15 cellular contexts compared by ENCODE assay signal in genomic region chr4:147589586-147589985, GRCh38. TPM values are rescaled to one million over a fixed set of nuclear protein-coding genes. Genes with fewer than 3 reads are reported as not detected.
A peak's percentile ranks its signal among the peaks of the same experiment; 100 is the strongest.
DNase-seq lines count a peak whose midpoint lies in the region; ATAC-seq and TF ChIP-seq lines count a peak whose summit lies in the region.
"Had no signal": no experiment of that assay in that cellular context is flagged by ENCODE, and none has a peak within 500 bp of the region (broad histone marks: within the 10 kb centered on the region; RNA-seq: fewer than 3 reads in every experiment).

No MANE protein-coding gene starts in this region.

- H3K27ac ChIP-seq in right cardiac atrium (ENCODE audit: low read length) (no peak overlapping the region), esophagus muscularis mucosa (replicated peaks in 1 of 4) (no peak overlapping the region), ovary (peak overlapping the region in 1 of 2 donors; percentile 13), WERI-Rb-1 (no peak overlapping the region), esophagus squamous epithelium (no peak overlapping the region)

- no peak for TF ChIP-seq POLR2A in esophagus muscularis mucosa (IDR thresholded peaks at IDR 0.05; ENCODE audit: low read depth)
- TF ChIP-seq POLR2A in ovary (IDR thresholded peaks at IDR 0.05), result no peak
- TF ChIP-seq POLR2A in esophagus squamous epithelium (IDR thresholded peaks at IDR 0.05), result no peak

- TF ChIP-seq CTCF in esophagus muscularis mucosa (IDR thresholded peaks at IDR 0.05) (no peak), ovary (IDR thresholded peaks at IDR 0.05) (no peak), WERI-Rb-1 (IDR thresholded peaks at IDR 0.05; ENCODE audit: low read depth, low read length) (no peak), esophagus squamous epithelium (IDR thresholded peaks at IDR 0.05) (no peak)

- TF ChIP-seq EP300 in esophagus muscularis mucosa (IDR thresholded peaks at IDR 0.05) (no peak), ovary (IDR thresholded peaks at IDR 0.05) (no peak)

- H3K27ac Mint-ChIP-seq in activated CD4-positive, alpha-beta T cell treated with anti-CD3 and anti-CD28 coated beads, Interleukin-2, amount 10 ng/mL, durations not matched to agents 24 days and 14 days, result no peak overlapping the region
- H3K27ac Mint-ChIP-seq: activated CD8-positive, alpha-beta T cell treated with anti-CD3 and anti-CD28 coated beads for 36 hours; activated naive CD8-positive, alpha-beta T cell treated with anti-CD3 and anti-CD28 coated beads, Interleukin-2, amount 10 ng/mL, durations not matched to agents 7 days and 5 days; CD8-positive, alpha-beta T cell; effector memory CD8-positive, alpha-beta T cell had no signal

- H3K36me3 ChIP-seq in esophagus muscularis mucosa, result no peaks in the 10 kb centered on the region
- no peaks in the 10 kb centered on the region for H3K36me3 ChIP-seq in ovary
- no peaks in the 10 kb centered on the region for H3K36me3 ChIP-seq in WERI-Rb-1
- no peaks in the 10 kb centered on the region for H3K36me3 ChIP-seq in esophagus squamous epithelium
- H3K36me3 ChIP-seq: upper lobe of left lung had no signal

- no peaks in the 10 kb centered on the region for H3K4me1 ChIP-seq in right cardiac atrium (ENCODE audit: control insufficient read depth, insufficient read depth, low read length)
- H3K4me1 ChIP-seq in esophagus muscularis mucosa, result no peaks in the 10 kb centered on the region
- peaks cover 3% of the 10 kb centered on the region for H3K4me1 ChIP-seq in ovary (ENCODE audit: insufficient read depth)
- H3K4me1 ChIP-seq in esophagus squamous epithelium, result peaks cover 0 to 4% (median 0%) of the 10 kb centered on the region in 3 donors
- H3K4me1 ChIP-seq: upper lobe of left lung had no signal

- H3K4me1 Mint-ChIP-seq in activated CD4-positive, alpha-beta T cell treated with anti-CD3 and anti-CD28 coated beads, Interleukin-2, amount 10 ng/mL, durations not matched to agents 24 days and 14 days, result no peaks in the 10 kb centered on the region

- no peak overlapping the region for H3K4me3 ChIP-seq in right cardiac atrium (ENCODE audit: low read length)
- H3K4me3 ChIP-seq in esophagus muscularis mucosa, result no peak overlapping the region
- H3K4me3 ChIP-seq in ovary, result no peak overlapping the region
- H3K4me3 ChIP-seq in WERI-Rb-1 (ENCODE audit: low read depth, low read length), result no peak overlapping the region
- no peak overlapping the region for H3K4me3 ChIP-seq in esophagus squamous epithelium
- H3K4me3 ChIP-seq: lung had no signal

- intact Hi-C loops in right cardiac atrium (cut with DNase I) (loop anchor here in 1 of 4 donors (5.0 kb wide), 1 partner anchor 432 kb away; no protein-coding TSS in a partner anchor), left ventricle myocardium superior (cut with micrococcal nuclease) (loop anchor here (2.0 kb wide), 1 partner anchor 429 kb away; no protein-coding TSS in a partner anchor), esophagus muscularis mucosa (cut with DNase I) (loop anchor here (10.0 kb wide), 1 partner anchor 425 kb away; no protein-coding TSS in a partner anchor), ovary (cut with DNase I) (no loop called here), esophagus squamous epithelium (cut with DNase I) (no loop called here)
- intact Hi-C loops in activated CD4-positive, alpha-beta T cell treated with anti-CD3 and anti-CD28 coated beads, Interleukin-2, amount 10 ng/mL, durations not matched to agents 24 days and 14 days (cut with micrococcal nuclease), result no loop called here

- WGBS in right cardiac atrium, result 51% methylated on average over 1 of the region's 1 CpG
- WGBS in esophagus muscularis mucosa, result 65% methylated on average over 1 of the region's 1 CpG
- WGBS in ovary, 3 donors, result 12 to 37% (median 14%) methylated on average over 1 of the region's 1 CpG
- 50 to 77% methylated on average over 1 of the region's 1 CpG for WGBS in esophagus squamous epithelium, 2 donors

- DNase-seq in right cardiac atrium (no peak), left ventricle myocardium superior (no peak), esophagus muscularis mucosa (ENCODE audit: extremely low spot score) (peak; percentile 60), ovary (peak in 4 of 5 donors; percentile 10 to 42 (median 23)), WERI-Rb-1 (no peak), esophagus squamous epithelium (lab: John Stamatoyannopoulos, UW) (no peak)
- DNase-seq in stimulated activated naive CD4-positive, alpha-beta T cell (lab: John Stamatoyannopoulos, UW), result no peak
- DNase-seq in activated CD4-positive, alpha-beta T cell treated with anti-CD3 and anti-CD28 coated beads, Interleukin-2, amount 10 ng/mL, durations not matched to agents 24 days and 14 days, result no peak
- DNase-seq: central memory CD4-positive, alpha-beta T cell had no signal

- ATAC-seq in right cardiac atrium (peak; percentile 51 to 69), left ventricle myocardium superior (no peak)
- ATAC-seq: activated CD8-positive, alpha-beta T cell treated with anti-CD3 and anti-CD28 coated beads for 36 hours; CD8-positive, alpha-beta T cell; effector memory CD8-positive, alpha-beta T cell had no signal

- H3K27me3 ChIP-seq in right cardiac atrium (ENCODE audit: control insufficient read depth, insufficient read depth) (no peaks in the 10 kb centered on the region), esophagus muscularis mucosa (no peaks in the 10 kb centered on the region), ovary (no peaks in the 10 kb centered on the region), WERI-Rb-1 (ENCODE audit: insufficient read depth, low read depth, severe bottlenecking) (no peaks in the 10 kb centered on the region), esophagus squamous epithelium (no peaks in the 10 kb centered on the region)
- H3K27me3 ChIP-seq: upper lobe of left lung had no signal

- H3K36me3 Mint-ChIP-seq in activated CD4-positive, alpha-beta T cell treated with anti-CD3 and anti-CD28 coated beads, Interleukin-2, amount 10 ng/mL, durations not matched to agents 24 days and 14 days (ENCODE audit: low read depth), result no peaks in the 10 kb centered on the region
- H3K36me3 Mint-ChIP-seq: activated naive CD8-positive, alpha-beta T cell treated with anti-CD3 and anti-CD28 coated beads, Interleukin-2, amount 10 ng/mL, durations not matched to agents 7 days and 5 days; CD8-positive, alpha-beta T cell had no signal

- H3K9me3 Mint-ChIP-seq in activated CD4-positive, alpha-beta T cell treated with anti-CD3 and anti-CD28 coated beads, Interleukin-2, amount 10 ng/mL, durations not matched to agents 24 days and 14 days, result no peaks in the 10 kb centered on the region
- H3K9me3 Mint-ChIP-seq: activated naive CD8-positive, alpha-beta T cell treated with anti-CD3 and anti-CD28 coated beads, Interleukin-2, amount 10 ng/mL, durations not matched to agents 7 days and 5 days; effector memory CD8-positive, alpha-beta T cell had no signal

- peaks cover 10% of the 10 kb centered on the region for H3K27me3 Mint-ChIP-seq in activated CD4-positive, alpha-beta T cell treated with anti-CD3 and anti-CD28 coated beads, Interleukin-2, amount 10 ng/mL, durations not matched to agents 24 days and 14 days
- H3K27me3 Mint-ChIP-seq: activated CD8-positive, alpha-beta T cell treated with anti-CD3 and anti-CD28 coated beads for 36 hours had no signal

- H3K9me3 ChIP-seq in right cardiac atrium (ENCODE audit: control insufficient read depth, low read length) (no peaks in the 10 kb centered on the region), esophagus muscularis mucosa (no peaks in the 10 kb centered on the region), ovary (no peaks in the 10 kb centered on the region), WERI-Rb-1 (ENCODE audit: severe bottlenecking) (peaks cover 2% of the 10 kb centered on the region), esophagus squamous epithelium (peaks cover 0 to 3% (median 0%) of the 10 kb centered on the region in 3 donors)

- no peak overlapping the region for H3K4me3 Mint-ChIP-seq in activated CD4-positive, alpha-beta T cell treated with anti-CD3 and anti-CD28 coated beads, Interleukin-2, amount 10 ng/mL, durations not matched to agents 24 days and 14 days
- H3K4me3 Mint-ChIP-seq: activated CD8-positive, alpha-beta T cell treated with anti-CD3 and anti-CD28 coated beads for 36 hours; activated naive CD8-positive, alpha-beta T cell treated with anti-CD3 and anti-CD28 coated beads, Interleukin-2, amount 10 ng/mL, durations not matched to agents 7 days and 5 days; CD8-positive, alpha-beta T cell; effector memory CD8-positive, alpha-beta T cell had no signal

RNA-seq across cellular contexts. Expression of gene TMEM184C, which starts 27.6 kb away (rescaled TPM):
- 10 to 100 TPM; 27.4 to 31.3 (median 28.5) TPM for total RNA-seq in right cardiac atrium
- 10.9 TPM for polyA plus RNA-seq in right cardiac atrium
- 25.9 TPM for total RNA-seq in left ventricle myocardium superior
- total RNA-seq in esophagus muscularis mucosa, result 10 to 100 TPM; 15.4 to 22.1 (median 16.6) TPM
- 10 to 100 TPM; 19.0 to 32.0 (median 27.6) TPM for total RNA-seq in ovary
- 10 to 100 TPM; 12.9 to 31.8 TPM for polyA plus RNA-seq in ovary
- total RNA-seq in activated CD4-positive, alpha-beta T cell treated with anti-CD3 and anti-CD28 coated beads, Interleukin-2, amount 10 ng/mL, durations not matched to agents 24 days and 14 days, result 18.3 and 19.7 TPM in 2 replicates
- total RNA-seq in esophagus squamous epithelium, result 10 to 100 TPM; 16.0 to 29.0 (median 21.6) TPM

Comparison
In these comparisons a context has a peak if more than half of its experiments do, and no peak if none do; other contexts are left out.
1. DNase-seq: peak in esophagus muscularis mucosa (single experiment) and ovary (4 of 5); none in right cardiac atrium (0 of 3), left ventricle myocardium superior (single experiment), WERI-Rb-1 (single experiment), stimulated activated naive CD4-positive, alpha-beta T cell (0 of 6), activated CD4-positive, alpha-beta T cell treated with anti-CD3 and anti-CD28 coated beads, Interleukin-2, amount 10 ng/mL, durations not matched to agents 24 days and 14 days (single experiment) and esophagus squamous epithelium (single experiment).
2. intact Hi-C loops: an anchor here in left ventricle myocardium superior (2.0 kb wide) and esophagus muscularis mucosa (10.0 kb wide); none called in ovary, activated CD4-positive, alpha-beta T cell treated with anti-CD3 and anti-CD28 coated beads, Interleukin-2, amount 10 ng/mL, durations not matched to agents 24 days and 14 days and esophagus squamous epithelium.